8 cellular contexts compared by ENCODE assay signal in genomic region chr17:28725166-28725659, GRCh38. TPM values are rescaled to one million over a fixed set of nuclear protein-coding genes. Genes with fewer than 3 reads are reported as not detected.
DNase-seq lines count a peak whose midpoint lies in the region; ATAC-seq and TF ChIP-seq lines count a peak whose summit lies in the region.

No MANE protein-coding gene starts in this region.

- H3K9me3 ChIP-seq in DOHH2 (ENCODE audit: control insufficient read depth, insufficient read depth, low read length) (no peaks in the 10 kb centered on the region), HUES64 (ENCODE audit: insufficient read depth, low read depth, low read length) (no peaks in the 10 kb centered on the region), T-helper 17 cell (ENCODE audit: control insufficient read depth, low read length, poor library complexity, severe bottlenecking) (peaks cover 3% of the 10 kb centered on the region), esophagus (ENCODE audit: control insufficient read depth in 2 of 2, insufficient read depth in 1 of 2, low read depth in 1 of 2, low read length in 1 of 2) (no peaks in the 10 kb centered on the region)

- H3K36me3 ChIP-seq in DOHH2 (ENCODE audit: control insufficient read depth, low read length), result peaks cover 56% of the 10 kb centered on the region
- H3K36me3 ChIP-seq in HUES64 (ENCODE audit: insufficient read depth, low read length), result peaks cover 49% of the 10 kb centered on the region
- H3K36me3 ChIP-seq in esophagus (ENCODE audit: control insufficient read depth in 2 of 2, insufficient read depth in 2 of 2, low read length in 1 of 2), result peaks cover 0 to 17% of the 10 kb centered on the region in 2 donors

- H3K27me3 Mint-ChIP-seq in T-helper 17 cell (no peaks in the 10 kb centered on the region), progenitor cell of endocrine pancreas (no peaks in the 10 kb centered on the region)

- H3K4me3 Mint-ChIP-seq in T-helper 17 cell, result peak overlapping the region; percentile 97
- H3K4me3 Mint-ChIP-seq in progenitor cell of endocrine pancreas (ENCODE audit: low read depth), result peak overlapping the region; percentile 85

- peaks cover 3% of the 10 kb centered on the region for H3K36me3 Mint-ChIP-seq in T-helper 17 cell (ENCODE audit: low read depth)
- H3K36me3 Mint-ChIP-seq in progenitor cell of endocrine pancreas (ENCODE audit: insufficient read depth), result peaks cover 27% of the 10 kb centered on the region

- H3K4me1 Mint-ChIP-seq in T-helper 17 cell (peaks cover 62% of the 10 kb centered on the region), progenitor cell of endocrine pancreas (ENCODE audit: low read depth) (peaks cover 47% of the 10 kb centered on the region)

- peaks cover 22% of the 10 kb centered on the region for H4K20me1 ChIP-seq in DOHH2 (ENCODE audit: control insufficient read depth, insufficient read depth, low read depth, low read length)

- H3K9me2 ChIP-seq in DOHH2 (replicated peaks; ENCODE audit: control insufficient read depth, low read length), result no peaks in the 10 kb centered on the region

- ATAC-seq in T-helper 17 cell, result no peak
- ATAC-seq in HG03097 (IDR thresholded peaks at IDR 0.05; ENCODE audit: low FRiP score, unreplicated experiment), result no peak
- ATAC-seq in HG03432 (IDR thresholded peaks at IDR 0.05; ENCODE audit: unreplicated experiment), result no peak

- H3K27ac ChIP-seq in DOHH2 (ENCODE audit: low read depth, low read length) (peak overlapping the region; percentile 93), HUES64 (ENCODE audit: low read depth, low read length) (peak overlapping the region; percentile 94), esophagus (ENCODE audit: low read depth in 2 of 2, low read length in 1 of 2) (peak overlapping the region; percentile 53 to 93)

- H3K79me2 ChIP-seq in DOHH2 (ENCODE audit: control insufficient read depth, low read length), result peaks cover 48% of the 10 kb centered on the region

- peak overlapping the region; percentile 100 for H3K4me2 ChIP-seq in DOHH2 (ENCODE audit: low read length)

- H3K27ac Mint-ChIP-seq in T-helper 17 cell (peak overlapping the region; percentile 86), progenitor cell of endocrine pancreas (peak overlapping the region; percentile 97)

- peak overlapping the region; percentile 96 for H3K9ac ChIP-seq in HUES64 (ENCODE audit: low read depth, low read length)

- H3K27me3 ChIP-seq in DOHH2 (ENCODE audit: control insufficient read depth, low read length), result 0 out of 2 replicates have a peak, but pooled peaks cover 3% of the 10 kb centered on the region
- H3K27me3 ChIP-seq in HUES64 (ENCODE audit: insufficient read depth, low read length), result no peaks in the 10 kb centered on the region
- no peaks in the 10 kb centered on the region for H3K27me3 ChIP-seq in esophagus (ENCODE audit: control insufficient read depth in 1 of 2, insufficient read depth in 2 of 2, low read length in 2 of 2)

- H3K4me3 ChIP-seq in DOHH2 (ENCODE audit: low read length) (peak overlapping the region; percentile 94), HUES64 (ENCODE audit: low read length) (peak overlapping the region; percentile 78), esophagus (ENCODE audit: low read depth in 1 of 2, low read length in 2 of 2) (peak overlapping the region; percentile 50 to 80)

- 9% methylated on average over 20 of the region's 20 CpGs for WGBS in HUES64
- 19 to 20% methylated on average over 20 of the region's 20 CpGs for WGBS in esophagus, 2 donors

- peaks cover 68% of the 10 kb centered on the region for H3F3A ChIP-seq in DOHH2 (ENCODE audit: control insufficient read depth, insufficient read depth)

- no peaks in the 10 kb centered on the region for H3K9me3 Mint-ChIP-seq in progenitor cell of endocrine pancreas (ENCODE audit: low read depth)

- no peak for TF ChIP-seq CTCF in DOHH2 (IDR thresholded peaks at IDR 0.05; ENCODE audit: low read depth, low read length, poor library complexity, severe bottlenecking)
- peak; percentile 16 for TF ChIP-seq CTCF in progenitor cell of endocrine pancreas (IDR thresholded peaks at IDR 0.05; ENCODE audit: unreplicated experiment)

- DNase-seq in T-helper 17 cell, result no peak
- no peak for DNase-seq in progenitor cell of endocrine pancreas (ENCODE audit: low spot score, unreplicated experiment)
- no peak for DNase-seq in activated gamma-delta T cell treated with Interleukin-2 at 50 U/mL for 16 hours

- H3K4me1 ChIP-seq in DOHH2 (ENCODE audit: control insufficient read depth, low read length), result peaks cover 69% of the 10 kb centered on the region
- H3K4me1 ChIP-seq in HUES64 (ENCODE audit: insufficient read depth, low read length), result peaks cover 19% of the 10 kb centered on the region; the same call in 1 of the 2 replicates
- H3K4me1 ChIP-seq in esophagus (ENCODE audit: control insufficient read depth in 2 of 2, insufficient read depth in 2 of 2, low read length in 1 of 2), result peaks cover 0 to 19% of the 10 kb centered on the region in 2 donors

RNA-seq across cellular contexts. Expression of gene TLCD1, which starts 0.8 kb away (rescaled TPM):
- polyA plus RNA-seq in HUES64 (2013, experiment 1 of 2), result 32.9 TPM
- polyA plus RNA-seq in HUES64 (2013, experiment 2 of 2), result 35.6 TPM
- total RNA-seq in T-helper 17 cell (1 to 10 TPM; 1.1 to 1.4 TPM), progenitor cell of endocrine pancreas (14.0 and 15.5 TPM in 2 replicates)
- polyA plus RNA-seq in esophagus, result 10 to 100 TPM; 12.5 to 16.9 TPM

RNA-seq across cellular contexts. Expression of gene NEK8, which starts 3.4 kb away (rescaled TPM):
- polyA plus RNA-seq in HUES64 (2013, experiment 1 of 2), result 10.3 TPM
- 8.4 TPM for polyA plus RNA-seq in HUES64 (2013, experiment 2 of 2)
- total RNA-seq in T-helper 17 cell (1 to 10 TPM; 5.8 to 8.8 TPM), progenitor cell of endocrine pancreas (15.4 and 16.8 TPM in 2 replicates)
- polyA plus RNA-seq in esophagus, result 1 to 10 TPM; 2.6 to 5.3 TPM

RNA-seq across cellular contexts. Expression of gene RPL23A, which starts 5.4 kb away (rescaled TPM):
- 2,115 TPM for polyA plus RNA-seq in HUES64 (2013, experiment 1 of 2)
- 2,394 TPM for polyA plus RNA-seq in HUES64 (2013, experiment 2 of 2)
- 1,000 to 10,000 TPM; 2,757 to 2,860 TPM for total RNA-seq in T-helper 17 cell
- polyA plus RNA-seq in esophagus, result 1,000 to 10,000 TPM in 1 of 2 donors, 100 to 1,000 TPM in 1; 745 to 1,436 TPM
- total RNA-seq in progenitor cell of endocrine pancreas, result 1,486 and 1,562 TPM in 2 replicates

RNA-seq across cellular contexts. Expression of gene RAB34, which starts 7.5 kb away (rescaled TPM):
- 182 TPM for polyA plus RNA-seq in HUES64 (2013, experiment 1 of 2)
- 154 TPM for polyA plus RNA-seq in HUES64 (2013, experiment 2 of 2)
- total RNA-seq in T-helper 17 cell, result 10 to 100 TPM in 1 of 2 donors, 1 to 10 TPM in 1; 8.3 to 24.3 TPM
- 10 to 100 TPM; 31.5 to 42.2 TPM for polyA plus RNA-seq in esophagus
- total RNA-seq in progenitor cell of endocrine pancreas, result 147 and 150 TPM in 2 replicates

RNA-seq across cellular contexts. Expression of gene PROCA1, which starts 13.5 kb away (rescaled TPM):
- 8.7 TPM for polyA plus RNA-seq in HUES64 (2013, experiment 1 of 2)
- polyA plus RNA-seq in HUES64 (2013, experiment 2 of 2), result 9.2 TPM
- total RNA-seq in T-helper 17 cell (1 to 10 TPM; 4.8 to 6.3 TPM), progenitor cell of endocrine pancreas (15.2 and 16.3 TPM in 2 replicates)
- polyA plus RNA-seq in esophagus, result 1 to 10 TPM in 1 of 2 donors, under 1 TPM in 1; 0.59 to 2.0 TPM
